In genomic region chr10:18545626-18546025, GRCh38 we compare ENCODE assay signal across 19 cellular contexts.
DNase-seq lines count a peak whose midpoint lies in the region; ATAC-seq and TF ChIP-seq lines count a peak whose summit lies in the region.
"Had no signal": no experiment of that assay in that cellular context is flagged by ENCODE, and none has a peak within 500 bp of the region (broad histone marks: within the 10 kb centered on the region; RNA-seq: fewer than 3 reads in every experiment).

No MANE protein-coding gene starts in this region.

- no peaks in the 10 kb centered on the region for H3K27me3 ChIP-seq in PC-3 (ENCODE audit: low read length)
- H3K27me3 ChIP-seq: BE2C, thyroid gland had no signal

- peak; percentile 50 for DNase-seq in Ammon's horn (ENCODE audit: low spot score)
- DNase-seq in GM20000 (ENCODE audit: low spot score) = peak; percentile 0
- DNase-seq in astrocyte of the spinal cord (ENCODE audit: low read depth, low spot score) = peak; percentile 17
- DNase-seq in hepatic stellate cell (ENCODE audit: low spot score) = peak; percentile 5
- DNase-seq in NCI-H1436 (lab: John Stamatoyannopoulos, UW) = no peak
- no peak for DNase-seq in PC-3
- DNase-seq: activated CD4-positive, alpha-beta T cell treated with anti-CD3 and anti-CD28 coated beads, Interleukin-2, amount 10 ng/mL, durations not matched to agents 24 days and 14 days; activated CD8-positive, alpha-beta memory T cell treated with anti-CD3 and anti-CD28 coated beads, Interleukin-2, amount 50 U/mL, for 48 hours; aorta; BE2C; HFFc6; MM.1S; NCI-H2107; nephron progenitor cell; RPMI8226; SW 1271; thyroid gland had no signal

- TF ChIP-seq CTCF in GM20000 (IDR thresholded peaks at IDR 0.05; ENCODE audit: extremely low read depth, missing control alignments) (no peak), astrocyte of the spinal cord (IDR thresholded peaks at IDR 0.05; ENCODE audit: low read depth, low read length) (no peak), PC-3 (conservative IDR thresholded peaks at IDR 0.05; ENCODE audit: low read depth, low read length) (no peak)

- no peaks in the 10 kb centered on the region for H3F3A ChIP-seq in PC-3 (ENCODE audit: low read length, unreplicated experiment)

- no peaks in the 10 kb centered on the region for H3K79me2 ChIP-seq in PC-3 (ENCODE audit: low read length)

- no peak overlapping the region for H3K4me2 ChIP-seq in PC-3 (ENCODE audit: low read length)

- H3K4me1 ChIP-seq in PC-3 (ENCODE audit: insufficient read depth, low read length) = no peaks in the 10 kb centered on the region
- H3K4me1 ChIP-seq: BE2C, thyroid gland had no signal

- in situ Hi-C loops in astrocyte of the spinal cord (cut with HindIII; ENCODE audit: low sequenced_read_pairs) = no loop called here

- no TSS peak for BruUV-seq in PC-3 (replicated peaks; lab: Mats Ljungman, UMichigan)

- POLR2A ChIA-PET in PC-3 (lab: Charles Lee; ENCODE audit: unreplicated experiment) = no interaction called here

- ATAC-seq in GM18498 (IDR thresholded peaks at IDR 0.05; ENCODE audit: unreplicated experiment) = no peak
- ATAC-seq in PC-3 = no peak
- no peak for ATAC-seq in GM19455 (IDR thresholded peaks at IDR 0.05; ENCODE audit: unreplicated experiment)

- H3K9me2 ChIP-seq in PC-3 (replicated peaks; ENCODE audit: low read length) = no peaks in the 10 kb centered on the region

- H3K27ac ChIP-seq in PC-3 (ENCODE audit: low read length) = no peak overlapping the region
- H3K27ac ChIP-seq: thyroid gland had no signal

- H3K9me3 ChIP-seq in PC-3 (ENCODE audit: low read length) = no peaks in the 10 kb centered on the region
- H3K9me3 ChIP-seq: BE2C, thyroid gland had no signal

- no peak overlapping the region for H3K4me3 ChIP-seq in astrocyte of the spinal cord (ENCODE audit: low read depth, low read length)
- no peak overlapping the region for H3K4me3 ChIP-seq in PC-3 (ENCODE audit: low read length)
- H3K4me3 ChIP-seq: thyroid gland had no signal

- CTCF ChIA-PET in PC-3 (lab: Charles Lee) = no interaction called here

- no peak overlapping the region for H3K9ac ChIP-seq in PC-3 (ENCODE audit: low read length)

- no peak overlapping the region for H2AFZ ChIP-seq in PC-3 (ENCODE audit: low read length)

- no peaks in the 10 kb centered on the region for H3K36me3 ChIP-seq in PC-3 (ENCODE audit: low read depth, low read length)

- H4K20me1 ChIP-seq in PC-3 (ENCODE audit: low read length) = no peaks in the 10 kb centered on the region

- intact Hi-C loops in PC-3 (cut with micrococcal nuclease) = no loop called here

Comparison
In these comparisons a context has a peak if more than half of its experiments do, and no peak if none do; other contexts are left out.
1. DNase-seq: peak in Ammon's horn (single experiment), GM20000 (single experiment), astrocyte of the spinal cord (single experiment) and hepatic stellate cell (single experiment); none in NCI-H1436 (single experiment) and PC-3 (single experiment).